ENCODE assay signal across 8 cellular contexts in genomic region chr1:21261551-21262281, GRCh38. TPM values are rescaled to one million over a fixed set of nuclear protein-coding genes. Genes with fewer than 3 reads are reported as not detected.
A peak's percentile ranks its signal among the peaks of the same experiment; 100 is the strongest.
DNase-seq lines count a peak whose midpoint lies in the region; ATAC-seq and TF ChIP-seq lines count a peak whose summit lies in the region.

No MANE protein-coding gene starts in this region.

- peak; percentile 90 for DNase-seq in AG08396 (ENCODE audit: low spot score)
- DNase-seq in HT-29 (ENCODE audit: low spot score), result peak; percentile 87
- no peak for DNase-seq in activated naive CD4-positive, alpha-beta T cell treated with anti-CD3 and anti-CD28 coated beads, Interleukin-2, amount 10 ng/mL, durations not matched to agents 7 days and 5 days
- peak; percentile 86 for DNase-seq in Right ventricle myocardium inferior (ENCODE audit: missing footprints)
- peak in 1 of 5 donors; percentile 76 for DNase-seq in ovary
- DNase-seq in NCI-H2029 treated with DMSO at 0.1 percent for 48 hours (lab: John Stamatoyannopoulos, UW), result no peak
- no peak for DNase-seq in middle frontal gyrus (ENCODE audit: extremely low spot score, low spot score)

- H3K4me3 Mint-ChIP-seq in activated naive CD4-positive, alpha-beta T cell treated with anti-CD3 and anti-CD28 coated beads, Interleukin-2, amount 10 ng/mL, durations not matched to agents 7 days and 5 days, result no peak overlapping the region

- TF ChIP-seq EP300 in ovary (IDR thresholded peaks at IDR 0.05), result no peak

- no peaks in the 10 kb centered on the region for H3K9me3 Mint-ChIP-seq in activated naive CD4-positive, alpha-beta T cell treated with anti-CD3 and anti-CD28 coated beads, Interleukin-2, amount 10 ng/mL, durations not matched to agents 7 days and 5 days

- CTCF ChIA-PET in activated naive CD4-positive, alpha-beta T cell treated with anti-CD3 and anti-CD28 coated beads, Interleukin-2, amount 10 ng/mL, durations not matched to agents 7 days and 5 days (lab: Charles Lee), result interaction anchor here (0.7 to 6.8 kb wide), 6 partner anchors 8 to 107 kb away, joined by 3 to 72 read pairs (median 4); no protein-coding TSS in a partner anchor

- TF ChIP-seq POLR2A in ovary (IDR thresholded peaks at IDR 0.05), result peak; percentile 27

- H3K36me3 Mint-ChIP-seq in activated naive CD4-positive, alpha-beta T cell treated with anti-CD3 and anti-CD28 coated beads, Interleukin-2, amount 10 ng/mL, durations not matched to agents 7 days and 5 days, result peaks cover 56% of the 10 kb centered on the region

- H3K27me3 Mint-ChIP-seq in activated naive CD4-positive, alpha-beta T cell treated with anti-CD3 and anti-CD28 coated beads, Interleukin-2, amount 10 ng/mL, durations not matched to agents 7 days and 5 days, result no peaks in the 10 kb centered on the region

- WGBS in ovary, 3 donors, result 60 to 71% (median 71%) methylated on average over 20 of the region's 20 CpGs

- no peak for TF ChIP-seq CTCF in ovary (IDR thresholded peaks at IDR 0.05)

- H3K27ac Mint-ChIP-seq in activated naive CD4-positive, alpha-beta T cell treated with anti-CD3 and anti-CD28 coated beads, Interleukin-2, amount 10 ng/mL, durations not matched to agents 7 days and 5 days, result peak overlapping the region; percentile 81

- intact Hi-C loops in Right ventricle myocardium inferior (cut with DNase I), result loop anchor here (2.0 kb wide), 1 partner anchor 83 kb away; no protein-coding TSS in a partner anchor
- intact Hi-C loops in ovary (cut with DNase I), result loop anchor here in 1 of 4 donors (2.0 kb wide), 1 partner anchor 77 kb away; no protein-coding TSS in a partner anchor

- ATAC-seq in Right ventricle myocardium inferior (peak; percentile 75), HG02981 (IDR thresholded peaks at IDR 0.05; ENCODE audit: unreplicated experiment) (no peak)

- H3K27me3 ChIP-seq in ovary, result no peaks in the 10 kb centered on the region

- H3K36me3 ChIP-seq in ovary, result no peaks in the 10 kb centered on the region

- peak overlapping the region; percentile 76 to 81 for H3K27ac ChIP-seq in ovary

- no peak overlapping the region for H3K4me3 ChIP-seq in ovary

- peaks cover 61% of the 10 kb centered on the region for H3K4me1 Mint-ChIP-seq in activated naive CD4-positive, alpha-beta T cell treated with anti-CD3 and anti-CD28 coated beads, Interleukin-2, amount 10 ng/mL, durations not matched to agents 7 days and 5 days

- no peaks in the 10 kb centered on the region for H3K9me3 ChIP-seq in ovary

- H3K4me1 ChIP-seq in ovary (ENCODE audit: insufficient read depth), result peaks cover 6% of the 10 kb centered on the region

RNA-seq across cellular contexts. Expression of gene ECE1, which starts 28.5 kb away (rescaled TPM):
- 71.6 and 77.6 TPM in 2 replicates for total RNA-seq in HT-29 (2014; rRNA removed; shearing (Covaris generic))
- total RNA-seq in Right ventricle myocardium inferior (49.3 TPM), ovary (100 to 1,000 TPM in 4 of 7 donors, 10 to 100 TPM in 3; 37.3 to 183 (median 119) TPM)
- 100 to 1,000 TPM in 1 of 2 donors, 10 to 100 TPM in 1; 84.0 to 313 TPM for polyA plus RNA-seq in ovary

Comparison
In these comparisons a context has a peak if more than half of its experiments do, and no peak if none do; other contexts are left out.
1. DNase-seq: peak in AG08396 (single experiment), HT-29 (single experiment) and Right ventricle myocardium inferior (single experiment); none in activated naive CD4-positive, alpha-beta T cell treated with anti-CD3 and anti-CD28 coated beads, Interleukin-2, amount 10 ng/mL, durations not matched to agents 7 days and 5 days (single experiment), NCI-H2029 treated with DMSO at 0.1 percent for 48 hours (single experiment) and middle frontal gyrus (single experiment).